In the genomic region with DNA sequence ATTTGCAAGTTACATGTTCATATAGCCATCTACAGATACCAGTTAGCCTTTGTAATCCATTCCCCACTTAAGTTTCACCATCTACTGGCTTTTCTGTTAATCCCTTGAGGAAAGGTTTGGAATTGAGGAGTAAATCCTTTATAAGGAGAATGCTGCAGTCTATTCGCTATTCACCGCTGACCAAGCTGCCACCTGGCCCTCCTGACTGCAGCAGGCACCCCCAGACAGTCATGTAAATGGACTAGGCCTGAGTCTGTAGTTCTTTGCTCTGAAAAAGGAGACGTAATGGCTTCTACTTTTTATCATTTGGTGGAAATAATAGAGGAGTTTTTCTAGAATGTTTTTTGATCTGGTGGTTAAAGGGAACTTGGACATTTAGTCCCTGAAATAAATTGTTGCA, we compare ENCODE assay signal across 28 cellular contexts. TPM values are rescaled to one million over a fixed set of nuclear protein-coding genes. Genes with fewer than 3 reads are reported as not detected.
"Had no signal": no experiment of that assay in that cellular context is flagged by ENCODE, and none has a peak within 500 bp of the region (broad histone marks: within the 10 kb centered on the region; RNA-seq: fewer than 3 reads in every experiment).

No MANE protein-coding gene starts in this region.

- H3K36me3 Mint-ChIP-seq: activated naive CD8-positive, alpha-beta T cell; brain had no signal

- DNase-seq: activated CD4-positive, alpha-beta memory T cell treated with anti-CD3 and anti-CD28 coated beads, Interleukin-2, amount 10 ng/mL, durations not matched to agents 7 days and 5 days; activated CD4-positive, alpha-beta T cell treated with anti-CD3 and anti-CD28 coated beads for 36 hours; activated CD4-positive, alpha-beta T cell treated with anti-CD3 and anti-CD28 coated beads, Interleukin-2, amount 50 U/mL, for 1 hour; activated gamma-delta T cell treated with Interleukin-2 at 50 U/mL for 16 hours; activated T-cell treated with anti-CD3 and anti-CD28 coated beads for 4 hours; activated T-cell treated with anti-CD3 and anti-CD28 coated beads, Interleukin-2, amount 50 U/mL, for 48 hours; amygdala; NCI-H1092; NCI-H1417 treated with DMSO at 0.1 percent for 48 hours; NCI-H1694; NCI-H2029 treated with DMSO at 0.1 percent for 48 hours; NCI-H345; NCI-H510A; NCI-H526 treated with DMSO at 0.1 percent for 48 hours; NCI-H82; OCI-M1; RPMI8226; SJCRH30; T-helper 9 cell had no signal

- H3K9me3 ChIP-seq: SJCRH30 had no signal

- H3K27ac Mint-ChIP-seq: activated CD4-positive, alpha-beta memory T cell treated with anti-CD3 and anti-CD28 coated beads, Interleukin-2, amount 10 ng/mL, durations not matched to agents 7 days and 5 days; activated T-helper 2 cell treated with anti-CD3 and anti-CD28 coated beads, Interferon-gamma antibody, Interleukin-2, Interleukin-4, amounts not matched to agents 10 μg/mL and 5 μg/mL and 100 μg/mL, durations not matched to agents 14 hours and 24 hours and 36 hours; brain; T-helper 1 cell treated with Interleukin-12 subunit alpha and Interleukin-12 subunit beta and Interleukin-4 antibody, amounts not matched to agents 30 μg/mL and 1 μg/mL, for 36 hours had no signal

- H3K9me3 Mint-ChIP-seq: activated CD4-positive, alpha-beta memory T cell treated with anti-CD3 and anti-CD28 coated beads, Interleukin-2, amount 10 ng/mL, durations not matched to agents 7 days and 5 days; activated T-helper 2 cell treated with anti-CD3 and anti-CD28 coated beads, Interferon-gamma antibody, Interleukin-2, Interleukin-4, amounts not matched to agents 10 μg/mL and 5 μg/mL and 100 μg/mL, durations not matched to agents 14 hours and 24 hours and 36 hours; T-helper 1 cell treated with Interleukin-12 subunit alpha and Interleukin-12 subunit beta and Interleukin-4 antibody, amounts not matched to agents 30 μg/mL and 1 μg/mL, for 36 hours had no signal

- H3K4me3 Mint-ChIP-seq: activated CD4-positive, alpha-beta memory T cell treated with anti-CD3 and anti-CD28 coated beads, Interleukin-2, amount 10 ng/mL, durations not matched to agents 7 days and 5 days; activated CD4-positive, alpha-beta T cell treated with anti-CD3 and anti-CD28 coated beads for 36 hours; activated naive CD8-positive, alpha-beta T cell; T-helper 1 cell treated with Interleukin-12 subunit alpha and Interleukin-12 subunit beta and Interleukin-4 antibody, amounts not matched to agents 30 μg/mL and 1 μg/mL, for 36 hours had no signal

- ATAC-seq: activated CD4-positive, alpha-beta T cell treated with anti-CD3 and anti-CD28 coated beads for 36 hours; Panc1; Right ventricle myocardium inferior had no signal

RNA-seq across cellular contexts. Expression of gene HIGD2B, which starts 3.2 kb away (rescaled TPM):
- total RNA-seq: activated CD4-positive, alpha-beta T cell treated with anti-CD3 and anti-CD28 coated beads for 36 hours; astrocyte; MCF 10A; Right ventricle myocardium inferior; SJCRH30 had no signal

RNA-seq across cellular contexts. Expression of gene GOLGA6B, which starts 28.3 kb away (rescaled TPM):
- total RNA-seq: activated CD4-positive, alpha-beta memory T cell treated with anti-CD3 and anti-CD28 coated beads, Interleukin-2, amount 10 ng/mL, durations not matched to agents 7 days and 5 days; activated CD4-positive, alpha-beta T cell treated with anti-CD3 and anti-CD28 coated beads for 36 hours; activated CD8-positive, alpha-beta memory T cell treated with anti-CD3 and anti-CD28 coated beads for 36 hours; activated T-helper 2 cell treated with anti-CD3 and anti-CD28 coated beads, Interferon-gamma antibody, Interleukin-2, Interleukin-4, amounts not matched to agents 10 μg/mL and 5 μg/mL and 100 μg/mL, durations not matched to agents 14 hours and 24 hours and 36 hours; astrocyte; MCF 10A; Right ventricle myocardium inferior; SJCRH30 had no signal
